In the genomic region with DNA sequence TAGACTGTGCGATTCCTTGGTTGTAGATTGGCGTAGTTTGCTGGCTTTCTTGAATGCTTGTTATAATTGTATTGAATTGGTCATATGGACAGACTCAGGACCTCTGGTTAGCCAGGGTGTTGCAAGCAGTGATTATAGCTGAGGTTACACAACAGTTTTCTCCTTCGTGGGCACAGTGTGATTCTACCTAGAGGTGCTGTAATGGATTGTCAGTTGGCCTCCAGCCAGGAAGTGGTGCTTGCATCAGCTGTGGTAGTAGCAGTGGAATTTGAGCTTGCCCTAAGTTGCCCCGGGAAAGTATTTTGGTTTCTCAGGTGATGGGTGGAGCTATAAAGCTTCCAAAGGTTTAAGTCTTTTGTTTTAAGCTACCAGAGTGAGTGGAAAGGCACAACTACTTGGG, we compare ENCODE assay signal across 14 cellular contexts. TPM values are rescaled to one million over a fixed set of nuclear protein-coding genes. Genes with fewer than 3 reads are reported as not detected.
"Had no signal": no experiment of that assay in that cellular context is flagged by ENCODE, and none has a peak within 500 bp of the region (broad histone marks: within the 10 kb centered on the region; RNA-seq: fewer than 3 reads in every experiment).

No MANE protein-coding gene starts in this region.

- H3K27me3 ChIP-seq: sigmoid colon had no signal

- H3K4me1 ChIP-seq: sigmoid colon had no signal

- H3K4me3 Mint-ChIP-seq: activated naive CD4-positive, alpha-beta T cell treated with anti-CD3 and anti-CD28 coated beads, Interleukin-2, amount 50 U/mL, for 24 hours; dendritic cell treated with granulocyte-macrophage colony-stimulating factor and Interleukin-4, amounts not matched to agents 40 ng/mL and 50 ng/mL, for 4 days; natural killer cell treated with Interleukin-12 subunit alpha and Interleukin-12 subunit beta and Interleukin-15 and Interleukin-18, amount 100 ng/mL, for 72 hours; T-helper 1 cell treated with Interleukin-12 subunit alpha and Interleukin-12 subunit beta and Interleukin-4 antibody, amounts not matched to agents 30 μg/mL and 1 μg/mL, for 36 hours; type B pancreatic cell had no signal

- ATAC-seq: activated CD4-positive, CD25-positive, alpha-beta regulatory T cell treated with anti-CD3 and anti-CD28 coated beads, Interleukin-2, amount 50 U/mL, for 24 hours; natural killer cell treated with Interleukin-12 subunit alpha and Interleukin-12 subunit beta and Interleukin-15 and Interleukin-18, amount 100 ng/mL, for 72 hours had no signal

- H3K4me3 ChIP-seq: sigmoid colon had no signal

- H3K36me3 Mint-ChIP-seq: activated naive CD4-positive, alpha-beta T cell treated with anti-CD3 and anti-CD28 coated beads, Interleukin-2, amount 50 U/mL, for 24 hours; natural killer cell treated with Interleukin-12 subunit alpha and Interleukin-12 subunit beta and Interleukin-15 and Interleukin-18, amount 100 ng/mL, for 72 hours; type B pancreatic cell had no signal

- DNase-seq: activated CD4-positive, alpha-beta T cell treated with anti-CD3 and anti-CD28 coated beads, Interleukin-2, amount 50 U/mL, for 4 hours; activated T-cell treated with anti-CD3 and anti-CD28 coated beads, Interleukin-2, amount 50 U/mL, for 1 hour; nucleus accumbens; sigmoid colon; stimulated activated CD4-positive, alpha-beta T cell treated with anti-CD3 and anti-CD28 coated beads, Interleukin-2, amount 100 ng/mL, for 24 hours; stimulated activated naive CD4-positive, alpha-beta T cell treated with Interleukin-2 at 50 U/mL for 16 hours had no signal

- H3K27me3 Mint-ChIP-seq: activated naive CD4-positive, alpha-beta T cell treated with anti-CD3 and anti-CD28 coated beads, Interleukin-2, amount 50 U/mL, for 24 hours; dendritic cell treated with granulocyte-macrophage colony-stimulating factor and Interleukin-4, amounts not matched to agents 40 ng/mL and 50 ng/mL, for 4 days; natural killer cell treated with Interleukin-12 subunit alpha and Interleukin-12 subunit beta and Interleukin-15 and Interleukin-18, amount 100 ng/mL, for 72 hours; progenitor cell of endocrine pancreas; type B pancreatic cell had no signal

- H3K27ac ChIP-seq: sigmoid colon had no signal

- H3K4me1 Mint-ChIP-seq: activated naive CD4-positive, alpha-beta T cell treated with anti-CD3 and anti-CD28 coated beads, Interleukin-2, amount 50 U/mL, for 24 hours had no signal

- H3K27ac Mint-ChIP-seq: activated naive CD4-positive, alpha-beta T cell treated with anti-CD3 and anti-CD28 coated beads, Interleukin-2, amount 50 U/mL, for 24 hours; dendritic cell treated with granulocyte-macrophage colony-stimulating factor and Interleukin-4, amounts not matched to agents 40 ng/mL and 50 ng/mL, for 4 days; natural killer cell treated with Interleukin-12 subunit alpha and Interleukin-12 subunit beta and Interleukin-15 and Interleukin-18, amount 100 ng/mL, for 72 hours; progenitor cell of endocrine pancreas; T-helper 1 cell treated with Interleukin-12 subunit alpha and Interleukin-12 subunit beta and Interleukin-4 antibody, amounts not matched to agents 30 μg/mL and 1 μg/mL, for 36 hours; type B pancreatic cell had no signal

- H3K36me3 ChIP-seq: sigmoid colon had no signal

RNA-seq across cellular contexts. Expression of gene GABRG1, which starts 23.1 kb away (rescaled TPM):
- total RNA-seq: glomerular endothelial cell; natural killer cell treated with Interleukin-12 subunit alpha and Interleukin-12 subunit beta and Interleukin-15 and Interleukin-18, amount 100 ng/mL, for 72 hours; progenitor cell of endocrine pancreas had no signal
- polyA plus RNA-seq: sigmoid colon had no signal
